In genomic region chr14:75518625-75519024, GRCh38 we compare ENCODE assay signal across 9 cellular contexts. TPM values are rescaled to one million over a fixed set of nuclear protein-coding genes. Genes with fewer than 3 reads are reported as not detected.
DNase-seq lines count a peak whose midpoint lies in the region; ATAC-seq and TF ChIP-seq lines count a peak whose summit lies in the region.
"Had no signal": no experiment of that assay in that cellular context is flagged by ENCODE, and none has a peak within 500 bp of the region (broad histone marks: within the 10 kb centered on the region; RNA-seq: fewer than 3 reads in every experiment).

No MANE protein-coding gene starts in this region.

- TF ChIP-seq CTCF in psoas muscle (IDR thresholded peaks at IDR 0.05) = peak; percentile 8

- H3K27me3 ChIP-seq in psoas muscle (ENCODE audit: insufficient read depth in 3 of 3, low read length in 2 of 3) = no peaks in the 10 kb centered on the region

- intact Hi-C loops in psoas muscle (cut with DNase I) = no loop called here

- DNase-seq in DMS 273 (lab: John Stamatoyannopoulos, UW; ENCODE audit: unreplicated experiment) (peak; percentile 59), DMS 273 treated with DMSO at 0.1 percent for 48 hours (lab: John Stamatoyannopoulos, UW) (no peak), NCI-H1694 (lab: John Stamatoyannopoulos, UW) (peak; percentile 8), cerebellar cortex (ENCODE audit: low spot score) (peak; percentile 3), psoas muscle (no peak), NCI-H345 treated with DMSO at 0.1 percent for 48 hours (lab: John Stamatoyannopoulos, UW; ENCODE audit: unreplicated experiment) (no peak)

- no peak overlapping the region for H3K27ac ChIP-seq in psoas muscle

- peak; percentile 57 to 88 (median 68) for ATAC-seq in psoas muscle
- ATAC-seq in HG02885 (IDR thresholded peaks at IDR 0.05; ENCODE audit: poor library complexity, unreplicated experiment) = no peak
- ATAC-seq in HG03432 (IDR thresholded peaks at IDR 0.05; ENCODE audit: unreplicated experiment) = no peak

- H3K4me1 ChIP-seq in psoas muscle = no peaks in the 10 kb centered on the region

- H3K36me3 ChIP-seq in psoas muscle (ENCODE audit: insufficient read depth in 1 of 2, low read depth in 1 of 2) = no peaks in the 10 kb centered on the region

- 54 to 70% (median 62%) methylated on average over 4 of the region's 4 CpGs for WGBS in psoas muscle, 3 donors

- no peaks in the 10 kb centered on the region for H3K9me3 ChIP-seq in psoas muscle

- no peak overlapping the region for H3K4me3 ChIP-seq in psoas muscle
- H3K4me3 ChIP-seq: skin epidermis had no signal

RNA-seq across cellular contexts. Expression of gene BATF, which starts 3.6 kb away (rescaled TPM):
- total RNA-seq in psoas muscle = under 1 TPM in 3 of 4 donors, not detected in 1; 0.58 to 0.77 (median 0.76) TPM
- under 1 TPM; 0.29 to 0.86 (median 0.70) TPM for polyA plus RNA-seq in psoas muscle

RNA-seq across cellular contexts. Expression of gene FLVCR2, which starts 59.8 kb away (rescaled TPM):
- total RNA-seq in psoas muscle = 1 to 10 TPM in 3 of 4 donors, under 1 TPM in 1; 0.71 to 9.4 (median 5.7) TPM
- polyA plus RNA-seq in psoas muscle = 1 to 10 TPM; 2.5 to 9.8 (median 4.2) TPM

Comparison
In these comparisons a context has a peak if more than half of its experiments do, and no peak if none do; other contexts are left out.
1. DNase-seq: peak in DMS 273 (single experiment), NCI-H1694 (single experiment) and cerebellar cortex (single experiment); none in DMS 273 treated with DMSO at 0.1 percent for 48 hours (single experiment), psoas muscle (0 of 2) and NCI-H345 treated with DMSO at 0.1 percent for 48 hours (single experiment).
2. ATAC-seq: peak in psoas muscle (4 of 4); none in HG02885 (single experiment) and HG03432 (single experiment).